ENCODE assay signal across 18 cellular contexts in the genomic region with DNA sequence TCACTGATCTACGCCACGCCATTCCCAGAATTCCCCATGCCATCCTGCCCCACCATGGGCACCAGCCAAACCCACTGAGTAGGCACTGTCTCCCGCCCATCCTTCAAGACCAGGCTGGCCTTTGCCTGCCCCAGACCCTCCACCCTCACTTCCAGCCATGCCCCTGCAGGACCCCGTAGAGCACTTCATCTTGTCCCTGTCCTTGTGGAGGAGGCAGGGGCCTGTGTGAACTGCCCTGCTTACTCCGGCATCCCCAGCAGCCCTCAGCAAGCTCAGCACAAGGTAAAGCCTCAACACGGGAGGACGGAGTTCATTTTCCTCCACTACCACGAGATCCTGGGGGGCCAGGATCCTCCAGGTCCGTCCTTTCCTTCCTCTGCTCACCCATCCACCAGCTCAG.
DNase-seq lines count a peak whose midpoint lies in the region; ATAC-seq, FAIRE-seq and TF ChIP-seq lines count a peak whose summit lies in the region.
"Had no signal": no experiment of that assay in that cellular context is flagged by ENCODE, and none has a peak within 500 bp of the region (broad histone marks: within the 10 kb centered on the region; RNA-seq: fewer than 3 reads in every experiment).

No MANE protein-coding gene starts in this region.

- DNase-seq in WTC11 (ENCODE audit: low spot score) (no peak), kidney (peak; percentile 38), progenitor cell of endocrine pancreas (ENCODE audit: low spot score, unreplicated experiment) (no peak), NCI-H1436 treated with DMSO at 0.1 percent for 48 hours (lab: John Stamatoyannopoulos, UW) (no peak), globus pallidus (ENCODE audit: low spot score) (no peak)
- no peak for DNase-seq in activated T-cell treated with anti-CD3 and anti-CD28 coated beads, Interleukin-2, amount 50 U/mL, for 24 hours
- DNase-seq: C1 segment of cervical spinal cord; Caco-2; CD4-positive, CD25-positive, alpha-beta regulatory T cell; CD8-positive, alpha-beta T cell; DMS153; DND-41; GM23248; HCEC 1CT had no signal

- H3K4me3 ChIP-seq in kidney (ENCODE audit: low read length in 2 of 2): no peak overlapping the region
- H3K4me3 ChIP-seq: GM23248 had no signal

- H3K27ac Mint-ChIP-seq in WTC11 (peak overlapping the region; percentile 59), progenitor cell of endocrine pancreas (peak overlapping the region; percentile 69)
- no peak overlapping the region for H3K27ac Mint-ChIP-seq in activated T-cell treated with anti-CD3 and anti-CD28 coated beads, Interleukin-2, amount 50 U/mL, for 24 hours
- H3K27ac Mint-ChIP-seq: CD4-positive, CD25-positive, alpha-beta regulatory T cell; CD8-positive, alpha-beta T cell had no signal

- no peak for FAIRE-seq in kidney (lab: Jason Lieb, UNC)
- FAIRE-seq: G401.6, GM12892, GM19239 had no signal

- H3K36me3 ChIP-seq in kidney (ENCODE audit: control insufficient read depth in 1 of 2, insufficient read depth in 2 of 2, low read length in 2 of 2): no peaks in the 10 kb centered on the region

- H3K27ac ChIP-seq in kidney (ENCODE audit: low read depth in 2 of 2, low read length in 2 of 2): no peak overlapping the region
- H3K27ac ChIP-seq: GM23248 had no signal

- no peaks in the 10 kb centered on the region for H3K9me3 ChIP-seq in kidney (ENCODE audit: control insufficient read depth in 1 of 2, low read length in 2 of 2)
- H3K9me3 ChIP-seq: Caco-2 had no signal

- ATAC-seq in WTC11 (peak; percentile 50), GM18517 (IDR thresholded peaks at IDR 0.05; ENCODE audit: unreplicated experiment) (no peak)
- ATAC-seq: CD8-positive, alpha-beta T cell had no signal

- no peak overlapping the region for H3K4me3 Mint-ChIP-seq in WTC11
- H3K4me3 Mint-ChIP-seq in progenitor cell of endocrine pancreas (ENCODE audit: low read depth): no peak overlapping the region
- H3K4me3 Mint-ChIP-seq in activated T-cell treated with anti-CD3 and anti-CD28 coated beads, Interleukin-2, amount 50 U/mL, for 24 hours: no peak overlapping the region
- H3K4me3 Mint-ChIP-seq: CD8-positive, alpha-beta T cell had no signal

- POLR2A ChIA-PET in WTC11 (lab: Charles Lee): no interaction called here

- CTCF ChIA-PET in WTC11 (lab: Charles Lee): no interaction called here

- H3K4me1 Mint-ChIP-seq in WTC11 (peaks cover 54% of the 10 kb centered on the region), progenitor cell of endocrine pancreas (ENCODE audit: low read depth) (peaks cover 14% of the 10 kb centered on the region)
- H3K4me1 Mint-ChIP-seq in activated T-cell treated with anti-CD3 and anti-CD28 coated beads, Interleukin-2, amount 50 U/mL, for 24 hours (ENCODE audit: low read depth): peaks cover 14% of the 10 kb centered on the region

- H3K9me3 Mint-ChIP-seq in WTC11 (peaks cover 27% of the 10 kb centered on the region), progenitor cell of endocrine pancreas (ENCODE audit: low read depth) (no peaks in the 10 kb centered on the region)
- no peaks in the 10 kb centered on the region for H3K9me3 Mint-ChIP-seq in activated T-cell treated with anti-CD3 and anti-CD28 coated beads, Interleukin-2, amount 50 U/mL, for 24 hours
- H3K9me3 Mint-ChIP-seq: CD4-positive, CD25-positive, alpha-beta regulatory T cell; CD8-positive, alpha-beta T cell had no signal

- no peaks in the 10 kb centered on the region for H3K4me1 ChIP-seq in kidney (ENCODE audit: control insufficient read depth in 1 of 2, insufficient read depth in 1 of 2, low read depth in 1 of 2, low read length in 2 of 2)
- H3K4me1 ChIP-seq: Caco-2 had no signal

- H3K27me3 Mint-ChIP-seq in WTC11 (ENCODE audit: low read depth): peaks cover 4% of the 10 kb centered on the region
- H3K27me3 Mint-ChIP-seq in progenitor cell of endocrine pancreas: peaks cover 21% of the 10 kb centered on the region
- H3K27me3 Mint-ChIP-seq in activated T-cell treated with anti-CD3 and anti-CD28 coated beads, Interleukin-2, amount 50 U/mL, for 24 hours: peaks cover 3% of the 10 kb centered on the region

- H3K36me3 Mint-ChIP-seq in WTC11: peaks cover 26% of the 10 kb centered on the region; the same call in 1 of the 2 replicates
- H3K36me3 Mint-ChIP-seq in progenitor cell of endocrine pancreas (ENCODE audit: insufficient read depth): no peaks in the 10 kb centered on the region
- no peaks in the 10 kb centered on the region for H3K36me3 Mint-ChIP-seq in activated T-cell treated with anti-CD3 and anti-CD28 coated beads, Interleukin-2, amount 50 U/mL, for 24 hours (ENCODE audit: low read depth)
- H3K36me3 Mint-ChIP-seq: CD4-positive, CD25-positive, alpha-beta regulatory T cell; CD8-positive, alpha-beta T cell had no signal

- no peak for TF ChIP-seq CTCF in WTC11 (IDR thresholded peaks at IDR 0.05)
- no peak for TF ChIP-seq CTCF in kidney (IDR thresholded peaks at IDR 0.05; ENCODE audit: borderline replicate concordance, extremely low read depth, insufficient read depth)
- TF ChIP-seq CTCF in progenitor cell of endocrine pancreas (IDR thresholded peaks at IDR 0.05; ENCODE audit: unreplicated experiment): no peak

- intact Hi-C loops in kidney (cut with DNase I): no loop called here

- no peak overlapping the region for H3K9ac ChIP-seq in kidney (ENCODE audit: low read length in 2 of 2)
- H3K9ac ChIP-seq: GM23248 had no signal

TF ChIP-seq in WTC11, 78 proteins besides CTCF, POLR2A, EP300 and RAD21:
- no peak for TF ChIP-seq GTF2I (CRISPR knock-in tag; conservative IDR thresholded peaks at IDR 0.05)
- no peak for TF ChIP-seq ZNF423 (CRISPR knock-in tag; IDR thresholded peaks at IDR 0.05)
- TF ChIP-seq FOXP1 (CRISPR knock-in tag; IDR thresholded peaks at IDR 0.05; ENCODE audit: borderline replicate concordance): no peak
- TF ChIP-seq, protein P1, sequence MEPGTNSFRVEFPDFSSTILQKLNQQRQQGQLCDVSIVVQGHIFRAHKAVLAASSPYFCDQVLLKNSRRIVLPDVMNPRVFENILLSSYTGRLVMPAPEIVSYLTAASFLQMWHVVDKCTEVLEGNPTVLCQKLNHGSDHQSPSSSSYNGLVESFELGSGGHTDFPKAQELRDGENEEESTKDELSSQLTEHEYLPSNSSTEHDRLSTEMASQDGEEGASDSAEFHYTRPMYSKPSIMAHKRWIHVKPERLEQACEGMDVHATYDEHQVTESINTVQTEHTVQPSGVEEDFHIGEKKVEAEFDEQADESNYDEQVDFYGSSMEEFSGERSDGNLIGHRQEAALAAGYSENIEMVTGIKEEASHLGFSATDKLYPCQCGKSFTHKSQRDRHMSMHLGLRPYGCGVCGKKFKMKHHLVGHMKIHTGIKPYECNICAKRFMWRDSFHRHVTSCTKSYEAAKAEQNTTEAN (CRISPR knock-in tag; IDR thresholded peaks at IDR 0.05): no peak
- TF ChIP-seq, protein P2, sequence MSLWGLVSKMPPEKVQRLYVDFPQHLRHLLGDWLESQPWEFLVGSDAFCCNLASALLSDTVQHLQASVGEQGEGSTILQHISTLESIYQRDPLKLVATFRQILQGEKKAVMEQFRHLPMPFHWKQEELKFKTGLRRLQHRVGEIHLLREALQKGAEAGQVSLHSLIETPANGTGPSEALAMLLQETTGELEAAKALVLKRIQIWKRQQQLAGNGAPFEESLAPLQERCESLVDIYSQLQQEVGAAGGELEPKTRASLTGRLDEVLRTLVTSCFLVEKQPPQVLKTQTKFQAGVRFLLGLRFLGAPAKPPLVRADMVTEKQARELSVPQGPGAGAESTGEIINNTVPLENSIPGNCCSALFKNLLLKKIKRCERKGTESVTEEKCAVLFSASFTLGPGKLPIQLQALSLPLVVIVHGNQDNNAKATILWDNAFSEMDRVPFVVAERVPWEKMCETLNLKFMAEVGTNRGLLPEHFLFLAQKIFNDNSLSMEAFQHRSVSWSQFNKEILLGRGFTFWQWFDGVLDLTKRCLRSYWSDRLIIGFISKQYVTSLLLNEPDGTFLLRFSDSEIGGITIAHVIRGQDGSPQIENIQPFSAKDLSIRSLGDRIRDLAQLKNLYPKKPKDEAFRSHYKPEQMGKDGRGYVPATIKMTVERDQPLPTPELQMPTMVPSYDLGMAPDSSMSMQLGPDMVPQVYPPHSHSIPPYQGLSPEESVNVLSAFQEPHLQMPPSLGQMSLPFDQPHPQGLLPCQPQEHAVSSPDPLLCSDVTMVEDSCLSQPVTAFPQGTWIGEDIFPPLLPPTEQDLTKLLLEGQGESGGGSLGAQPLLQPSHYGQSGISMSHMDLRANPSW (CRISPR knock-in tag; conservative IDR thresholded peaks at IDR 0.05; ENCODE audit: low read depth): no peak
- TF ChIP-seq PRRX2 (CRISPR knock-in tag; IDR thresholded peaks at IDR 0.05): no peak
- TF ChIP-seq GABPB1 (CRISPR knock-in tag; IDR thresholded peaks at IDR 0.05): no peak
- TF ChIP-seq CREB1 (CRISPR knock-in tag; IDR thresholded peaks at IDR 0.05): no peak
- TF ChIP-seq, protein P3, sequence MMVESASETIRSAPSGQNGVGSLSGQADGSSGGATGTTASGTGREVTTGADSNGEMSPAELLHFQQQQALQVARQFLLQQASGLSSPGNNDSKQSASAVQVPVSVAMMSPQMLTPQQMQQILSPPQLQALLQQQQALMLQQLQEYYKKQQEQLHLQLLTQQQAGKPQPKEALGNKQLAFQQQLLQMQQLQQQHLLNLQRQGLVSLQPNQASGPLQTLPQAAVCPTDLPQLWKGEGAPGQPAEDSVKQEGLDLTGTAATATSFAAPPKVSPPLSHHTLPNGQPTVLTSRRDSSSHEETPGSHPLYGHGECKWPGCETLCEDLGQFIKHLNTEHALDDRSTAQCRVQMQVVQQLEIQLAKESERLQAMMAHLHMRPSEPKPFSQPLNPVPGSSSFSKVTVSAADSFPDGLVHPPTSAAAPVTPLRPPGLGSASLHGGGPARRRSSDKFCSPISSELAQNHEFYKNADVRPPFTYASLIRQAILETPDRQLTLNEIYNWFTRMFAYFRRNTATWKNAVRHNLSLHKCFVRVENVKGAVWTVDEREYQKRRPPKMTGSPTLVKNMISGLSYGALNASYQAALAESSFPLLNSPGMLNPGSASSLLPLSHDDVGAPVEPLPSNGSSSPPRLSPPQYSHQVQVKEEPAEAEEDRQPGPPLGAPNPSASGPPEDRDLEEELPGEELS (CRISPR knock-in tag; IDR thresholded peaks at IDR 0.05): no peak
TF ChIP-seq in WTC11: peak in this region for 0.
